2 cellular contexts compared by ENCODE assay signal in the genomic region with DNA sequence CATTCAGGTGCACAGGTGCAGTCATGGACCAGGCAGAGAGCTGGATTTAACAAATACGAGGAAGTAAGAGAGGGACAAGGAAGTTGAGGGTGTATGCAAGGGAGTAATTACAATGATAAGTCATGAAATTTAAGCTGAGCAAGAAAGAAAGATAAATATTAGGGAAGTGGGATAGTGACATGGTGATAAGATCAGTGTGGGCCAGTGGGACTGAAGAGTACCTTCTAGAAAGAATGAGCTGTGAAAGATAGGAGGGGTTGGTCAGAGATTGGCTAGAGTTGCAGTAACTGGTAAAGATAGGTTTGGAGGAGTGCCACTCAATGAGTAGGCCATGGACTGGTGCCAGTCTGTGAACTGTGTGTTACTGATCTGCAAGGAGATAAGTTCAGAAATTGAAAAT.
TF ChIP-seq lines count a peak whose summit lies in the region.

No MANE protein-coding gene starts in this region.

TF ChIP-seq in IMR-90, 13 proteins besides CTCF, POLR2A, EP300 and RAD21 (continued from another document):
- TF ChIP-seq USF2 (IDR thresholded peaks at IDR 0.05; ENCODE audit: low read depth, low read length): no peak

TF ChIP-seq in SK-N-SH, 30 proteins besides CTCF, POLR2A, EP300 and RAD21 (continued from another document):
- TF ChIP-seq USF2 (IDR thresholded peaks at IDR 0.05; ENCODE audit: borderline replicate concordance, low read depth, low read length) (no peak), PBX3 (IDR thresholded peaks at IDR 0.05) (peak; percentile 63)
